In the genomic region with DNA sequence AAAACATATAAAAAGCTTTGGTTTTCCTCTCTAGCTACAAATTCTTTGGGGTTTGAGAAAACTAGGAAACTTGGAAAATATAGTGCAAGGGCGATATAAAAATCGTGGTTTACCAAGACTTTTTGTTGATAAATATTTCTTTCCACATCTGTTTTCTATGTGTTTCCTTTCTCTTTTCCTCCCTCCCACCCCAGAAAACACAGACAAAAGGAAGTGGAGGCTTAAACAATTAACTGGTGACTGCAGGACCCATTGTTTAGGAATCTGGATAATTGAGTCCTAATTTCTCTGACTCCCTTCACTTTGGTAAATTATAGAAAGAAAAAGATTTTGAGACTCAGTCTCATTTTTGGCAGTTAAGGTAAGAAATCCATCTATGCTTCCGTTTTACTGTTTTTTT, we compare ENCODE assay signal across 10 cellular contexts.
DNase-seq lines count a peak whose midpoint lies in the region; ATAC-seq, FAIRE-seq and TF ChIP-seq lines count a peak whose summit lies in the region.
"Had no signal": no experiment of that assay in that cellular context is flagged by ENCODE, and none has a peak within 500 bp of the region (broad histone marks: within the 10 kb centered on the region; RNA-seq: fewer than 3 reads in every experiment).

No MANE protein-coding gene starts in this region.

- H2BK15ac ChIP-seq in IMR-90 (ENCODE audit: low read depth, low read length) = no peak overlapping the region

- H3K4me3 ChIP-seq in BLaER1 treated with 17β-estradiol and CSF1 and Interleukin-3, amounts not matched to agents 10 nM and 100 nM = peak overlapping the region in 5 of 10 experiments; percentile 6 to 39 (median 19); a peak in 8 of 20 replicates
- H3K4me3 ChIP-seq in IMR-90 (ENCODE audit: insufficient read depth, low read depth, low read length) (no peak overlapping the region), K562 (no peak overlapping the region)
- no peak overlapping the region for H3K4me3 ChIP-seq in naive thymus-derived CD4-positive, alpha-beta T cell (ENCODE audit: low read length)
- H3K4me3 ChIP-seq: gastroesophageal sphincter had no signal

- dilution Hi-C loops in IMR-90 (cut with HindIII; ENCODE audit: low sequenced_read_pairs, unreplicated experiment) = no loop called here

- H3K4me3 Mint-ChIP-seq in naive thymus-derived CD4-positive, alpha-beta T cell = peak overlapping the region in 5 of 10 donors; percentile 17 to 83 (median 55)

- H3K4me1 ChIP-seq in BLaER1 treated with 17β-estradiol and CSF1 and Interleukin-3, amounts not matched to agents 10 nM and 100 nM = peaks cover 35 to 76% (median 62%) of the 10 kb centered on the region in 10 experiments
- H3K4me1 ChIP-seq in IMR-90 (ENCODE audit: control insufficient read depth, insufficient read depth, low read length) (peaks cover 3% of the 10 kb centered on the region; the same call in 1 of the 2 replicates), K562 (replicated peaks in 1 of 2; ENCODE audit: control insufficient read depth in 2 of 2, insufficient read depth in 2 of 2, low read length in 2 of 2) (peaks cover 0 to 26% of the 10 kb centered on the region in 2 experiments; a peak in 4 of 5 replicates)
- peaks cover 6 to 14% of the 10 kb centered on the region in 2 donors for H3K4me1 ChIP-seq in naive thymus-derived CD4-positive, alpha-beta T cell (ENCODE audit: control insufficient read depth in 2 of 2, insufficient read depth in 2 of 2, low read length in 2 of 2)

- H3K79me2 ChIP-seq in K562 (ENCODE audit: control insufficient read depth, insufficient read depth, low read length) = no peaks in the 10 kb centered on the region

- ATAC-seq in IMR-90 (ENCODE audit: low read depth) = no peak
- 0 out of 3 replicates have a peak, but pooled peaks have one; percentile 15 for ATAC-seq in K562
- ATAC-seq in naive thymus-derived CD4-positive, alpha-beta T cell = no peak
- ATAC-seq in GM21447 (IDR thresholded peaks at IDR 0.05; ENCODE audit: unreplicated experiment) = no peak
- ATAC-seq in HG02588 (IDR thresholded peaks at IDR 0.05; ENCODE audit: unreplicated experiment) = no peak

- no peak overlapping the region for H2BK120ac ChIP-seq in IMR-90 (ENCODE audit: low read depth, low read length)

- no peak for DNase-seq in IMR-90
- DNase-seq in K562 (ENCODE audit: extremely low read depth in 1 of 4, low spot score in 3 of 4) = no peak
- no peak for DNase-seq in naive thymus-derived CD4-positive, alpha-beta T cell
- DNase-seq in stimulated activated CD4-positive, alpha-beta T cell treated with anti-CD3 and anti-CD28 coated beads, Interleukin-2, amount 100 ng/mL, for 24 hours = no peak
- no peak for DNase-seq in effector CD8-positive, alpha-beta T cell (lab: John Stamatoyannopoulos, UW)

- H3K9ac ChIP-seq in BLaER1 treated with 17β-estradiol and CSF1 and Interleukin-3, amounts not matched to agents 10 nM and 100 nM = peak overlapping the region; percentile 66 to 83 (median 74); a peak in 21 of 22 replicates
- H3K9ac ChIP-seq in IMR-90 (ENCODE audit: low read depth, low read length) = no peak overlapping the region
- H3K9ac ChIP-seq in K562 (ENCODE audit: insufficient read depth in 1 of 2, low read depth in 2 of 2, low read length in 2 of 2) = peak overlapping the region in 1 of 2 experiments; percentile 52; a peak in 2 of 4 replicates

- no peak overlapping the region for H2AK9ac ChIP-seq in IMR-90 (replicated peaks; ENCODE audit: low read depth, low read length, poor library complexity)

- TF ChIP-seq POLR2A in IMR-90 (IDR thresholded peaks at IDR 0.05; ENCODE audit: low read depth, low read length) (no peak), K562 (conservative IDR thresholded peaks at IDR 0.05) (no peak)

- peak overlapping the region; percentile 20; the same call in 1 of the 2 replicates for H3K18ac ChIP-seq in IMR-90 (ENCODE audit: low read depth, low read length)

- no peak for TF ChIP-seq EP300 in K562 (IDR thresholded peaks at IDR 0.05; ENCODE audit: low read length)

- no peak overlapping the region for H3K4ac ChIP-seq in IMR-90 (ENCODE audit: low read depth, low read length)

- H2AFZ ChIP-seq in IMR-90 (replicated peaks; ENCODE audit: low read length, poor library complexity) (no peak overlapping the region), K562 (ENCODE audit: low read depth, low read length) (peak overlapping the region; percentile 61)

- no peaks in the 10 kb centered on the region for H3K79me1 ChIP-seq in IMR-90 (ENCODE audit: low read depth in 1 of 2, low read length in 2 of 2)

- peaks cover 0 to 16% (median 0%) of the 10 kb centered on the region in 5 donors for H3K36me3 Mint-ChIP-seq in naive thymus-derived CD4-positive, alpha-beta T cell

- H3K9me3 Mint-ChIP-seq in naive thymus-derived CD4-positive, alpha-beta T cell = peaks cover 0 to 9% (median 0%) of the 10 kb centered on the region in 11 donors

- no peak overlapping the region for H4K91ac ChIP-seq in IMR-90 (ENCODE audit: insufficient read depth, low read depth, low read length)

- H3K27me3 ChIP-seq in BLaER1 treated with 17β-estradiol and CSF1 and Interleukin-3, amounts not matched to agents 10 nM and 100 nM = peaks cover 0 to 15% (median 0%) of the 10 kb centered on the region in 11 experiments; a peak in 2 of 22 replicates
- H3K27me3 ChIP-seq in IMR-90 (ENCODE audit: control insufficient read depth, insufficient read depth, low read length) (no peaks in the 10 kb centered on the region), K562 (ENCODE audit: control insufficient read depth in 2 of 2, insufficient read depth in 2 of 2, low read length in 2 of 2) (no peaks in the 10 kb centered on the region)
- H3K27me3 ChIP-seq in naive thymus-derived CD4-positive, alpha-beta T cell (ENCODE audit: control insufficient read depth in 2 of 2, insufficient read depth in 2 of 2, low read length in 2 of 2) = no peaks in the 10 kb centered on the region
- H3K27me3 ChIP-seq: gastroesophageal sphincter had no signal

- TF ChIP-seq RAD21 in IMR-90 (IDR thresholded peaks at IDR 0.05; ENCODE audit: low read length) = no peak
- no peak for TF ChIP-seq RAD21 in K562 (CRISPR knock-in tag; conservative IDR thresholded peaks at IDR 0.05 in 1 of 2, IDR thresholded peaks at IDR 0.05 in 1 of 2)

- no peak overlapping the region for H2AK5ac ChIP-seq in IMR-90 (ENCODE audit: low read depth, low read length)

- H3K27ac Mint-ChIP-seq in naive thymus-derived CD4-positive, alpha-beta T cell = peak overlapping the region in 7 of 9 donors; percentile 29 to 90 (median 70)

- H3K9me1 ChIP-seq in IMR-90 (ENCODE audit: insufficient read depth, low read length) (peaks cover 3% of the 10 kb centered on the region; the same call in 1 of the 2 replicates), K562 (ENCODE audit: control insufficient read depth, insufficient read depth, low read length) (no peaks in the 10 kb centered on the region)

- no peak overlapping the region for H3K14ac ChIP-seq in IMR-90 (replicated peaks; ENCODE audit: low read depth, low read length)

- peaks cover 10 to 50% (median 28%) of the 10 kb centered on the region in 7 donors for H3K4me1 Mint-ChIP-seq in naive thymus-derived CD4-positive, alpha-beta T cell

- no peaks in the 10 kb centered on the region for H3K36me3 ChIP-seq in BLaER1 treated with 17β-estradiol and CSF1 and Interleukin-3, amounts not matched to agents 10 nM and 100 nM
- H3K36me3 ChIP-seq in IMR-90 (ENCODE audit: control insufficient read depth, insufficient read depth, low read length) = no peaks in the 10 kb centered on the region
- H3K36me3 ChIP-seq in K562 (ENCODE audit: control insufficient read depth, insufficient read depth, low read length) = no peaks in the 10 kb centered on the region
- no peaks in the 10 kb centered on the region for H3K36me3 ChIP-seq in naive thymus-derived CD4-positive, alpha-beta T cell (ENCODE audit: control insufficient read depth in 2 of 3, insufficient read depth in 3 of 3, low read length in 3 of 3)
- H3K36me3 ChIP-seq: gastroesophageal sphincter had no signal

- CTCF ChIA-PET in IMR-90 (lab: Yijun Ruan, JAX) = no interaction called here
- CTCF ChIA-PET in K562 (lab: Yijun Ruan, JAX; ENCODE audit: low intra/inter-chr PET ratio) = interaction anchor here (0.6 kb wide), 1 partner anchor 1024 kb away, joined by 3 read pairs; no protein-coding TSS in a partner anchor
- CTCF ChIA-PET in naive thymus-derived CD4-positive, alpha-beta T cell (lab: Charles Lee) = no interaction called here

- FAIRE-seq in K562 (lab: Jason Lieb, UNC) = no peak
- FAIRE-seq: bronchial epithelial cell had no signal

- WGBS in IMR-90 (ENCODE audit: extremely low coverage in 2 of 2, insufficient read length in 1 of 2), 2 experiments = no CpG with 5 or more reads among the region's 3 CpGs
- 17% methylated on average over 3 of the region's 3 CpGs for whole genome bisulfite sequencing in K562 (ENCODE audit: insufficient coverage, low coverage, missing lambda C conversion rate)

- intact Hi-C loops in IMR-90 (cut with micrococcal nuclease) = no loop called here
- intact Hi-C loops in K562 (cut with micrococcal nuclease) = no loop called here
- intact Hi-C loops in naive thymus-derived CD4-positive, alpha-beta T cell (cut with micrococcal nuclease) = loop anchor here in 1 of 2 donors (1.0 kb wide), 3 partner anchors 17 to 201 kb away; no protein-coding TSS in a partner anchor

- no peak overlapping the region for H4K5ac ChIP-seq in IMR-90 (ENCODE audit: low read depth, low read length)

- no TSS peak for BruUV-seq in IMR-90 (replicated peaks; lab: Mats Ljungman, UMichigan)
- no TSS peak for BruUV-seq in K562 (replicated peaks; lab: Mats Ljungman, UMichigan)

- H3K23ac ChIP-seq in IMR-90 (ENCODE audit: low read depth, low read length) = no peak overlapping the region

- no peak overlapping the region for H2BK20ac ChIP-seq in IMR-90 (ENCODE audit: low read depth, low read length)

- POLR2A ChIA-PET in IMR-90 (lab: Charles Lee; ENCODE audit: unreplicated experiment) (no interaction called here), K562 (lab: Yijun Ruan, JAX) (interaction anchor here (0.5 to 1.7 kb wide), 2 partner anchors 10 to 17 kb away, joined by 3 to 6 read pairs; no protein-coding TSS in a partner anchor)
- POLR2A ChIA-PET in naive thymus-derived CD4-positive, alpha-beta T cell (lab: Charles Lee) = no interaction called here

- in situ Hi-C loops in IMR-90 (cut with MboI; ENCODE audit: low sequenced_read_pairs) (no loop called here), K562 (cut with MboI) (no loop called here)

- peaks cover 0 to 4% (median 0%) of the 10 kb centered on the region in 5 donors for H3K27me3 Mint-ChIP-seq in naive thymus-derived CD4-positive, alpha-beta T cell

- H3K56ac ChIP-seq in IMR-90 (ENCODE audit: extremely low read depth, insufficient read depth, low read length) = no peak overlapping the region

- no peaks in the 10 kb centered on the region for H4K20me1 ChIP-seq in BLaER1 treated with 17β-estradiol and CSF1 and Interleukin-3, amounts not matched to agents 10 nM and 100 nM
- H4K20me1 ChIP-seq in IMR-90 (ENCODE audit: insufficient read depth, low read length) (no peaks in the 10 kb centered on the region), K562 (replicated peaks; ENCODE audit: control insufficient read depth, insufficient read depth, low read length) (no peaks in the 10 kb centered on the region)

- H4K8ac ChIP-seq in IMR-90 (ENCODE audit: low read depth in 2 of 2, low read length in 2 of 2) = no peak overlapping the region

- no peak overlapping the region for H2BK5ac ChIP-seq in IMR-90 (ENCODE audit: low read depth, low read length, poor library complexity, severe bottlenecking)

- H3K9me3 ChIP-seq in BLaER1 treated with 17β-estradiol and CSF1 and Interleukin-3, amounts not matched to agents 10 nM and 100 nM (replicated peaks in 1 of 11) = peaks cover 0 to 9% (median 0%) of the 10 kb centered on the region in 11 experiments; a peak in 2 of 22 replicates
- H3K9me3 ChIP-seq in IMR-90 (ENCODE audit: control insufficient read depth, insufficient read depth, low read length) (no peaks in the 10 kb centered on the region), K562 (replicated peaks; ENCODE audit: control insufficient read depth, insufficient read depth, low read depth, low read length) (no peaks in the 10 kb centered on the region)
- no peaks in the 10 kb centered on the region for H3K9me3 ChIP-seq in naive thymus-derived CD4-positive, alpha-beta T cell (ENCODE audit: control insufficient read depth in 2 of 3, low read length in 3 of 3)
- H3K9me3 ChIP-seq: gastroesophageal sphincter had no signal

- no peak for TF ChIP-seq CTCF in IMR-90 (conservative IDR thresholded peaks at IDR 0.05; ENCODE audit: low read depth, low read length)
- no peak for TF ChIP-seq CTCF in K562 (IDR thresholded peaks at IDR 0.05 in 2 of 3, conservative IDR thresholded peaks at IDR 0.05 in 1 of 3; ENCODE audit: insufficient read depth in 2 of 3, low read depth in 1 of 3, low read length in 3 of 3)

- H3K27ac ChIP-seq in BLaER1 treated with 17β-estradiol and CSF1 and Interleukin-3, amounts not matched to agents 10 nM and 100 nM = peak overlapping the region; percentile 81 to 99 (median 90); a peak in 21 of 22 replicates
- H3K27ac ChIP-seq in IMR-90 (ENCODE audit: insufficient read depth, low read length) (no peak overlapping the region), K562 (ENCODE audit: extremely low read depth, low read depth, low read length) (peak overlapping the region; percentile 67; the same call in 2 of the 3 replicates)
- no peak overlapping the region for H3K27ac ChIP-seq in naive thymus-derived CD4-positive, alpha-beta T cell (ENCODE audit: low read depth, low read length)

- peak overlapping the region; percentile 47 to 87 (median 74) for H3K4me2 ChIP-seq in BLaER1 treated with 17β-estradiol and CSF1 and Interleukin-3, amounts not matched to agents 10 nM and 100 nM
- H3K4me2 ChIP-seq in IMR-90 (ENCODE audit: low read depth, low read length) = no peak overlapping the region
- peak overlapping the region; percentile 21 for H3K4me2 ChIP-seq in K562 (ENCODE audit: insufficient read depth, low read length)

Comparison
In these comparisons a context has a peak if more than half of its experiments do, and no peak if none do; other contexts are left out.
1. H3K27ac ChIP-seq: peak in BLaER1 treated with 17β-estradiol and CSF1 and Interleukin-3, amounts not matched to agents 10 nM and 100 nM (11 of 11) and K562 (single experiment); none in IMR-90 (single experiment) and naive thymus-derived CD4-positive, alpha-beta T cell (single experiment).